In the genomic region with DNA sequence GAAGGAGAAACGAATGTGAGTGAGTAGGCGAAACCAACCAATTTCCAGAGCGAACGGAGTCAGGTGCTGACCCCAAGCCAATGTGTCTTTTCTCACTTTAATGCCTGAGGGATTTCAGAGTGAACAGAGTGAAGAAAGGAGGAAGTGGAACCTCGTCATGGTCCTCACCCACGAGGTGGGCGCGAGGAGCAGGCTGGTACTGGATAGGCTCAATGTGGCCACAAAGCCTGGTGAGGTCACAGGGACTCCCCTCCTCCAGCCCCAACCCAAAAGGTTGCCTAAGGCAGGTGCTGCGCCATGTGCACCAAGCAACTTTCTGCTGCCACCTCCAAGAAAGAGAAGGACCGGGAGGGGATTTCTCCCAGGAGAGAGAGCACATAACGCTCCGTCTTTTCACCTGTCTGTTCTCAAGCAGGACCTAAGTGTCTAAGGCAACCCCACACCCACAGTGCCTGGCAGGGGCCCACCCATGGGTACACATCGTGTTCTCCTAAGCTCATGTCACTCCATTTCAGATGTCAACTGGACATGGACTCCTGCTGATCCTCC, we compare ENCODE assay signal across 9 cellular contexts. TPM values are rescaled to one million over a fixed set of nuclear protein-coding genes. Genes with fewer than 3 reads are reported as not detected.
DNase-seq lines count a peak whose midpoint lies in the region; ATAC-seq and TF ChIP-seq lines count a peak whose summit lies in the region.
"Had no signal": no experiment of that assay in that cellular context is flagged by ENCODE, and none has a peak within 500 bp of the region (broad histone marks: within the 10 kb centered on the region; RNA-seq: fewer than 3 reads in every experiment).

No MANE protein-coding gene starts in this region.

- peak; percentile 79 for ATAC-seq in GM18498 (IDR thresholded peaks at IDR 0.05; ENCODE audit: unreplicated experiment)
- peak; percentile 63 for ATAC-seq in GM21367 (IDR thresholded peaks at IDR 0.05; ENCODE audit: unreplicated experiment)
- ATAC-seq in HG03520 (IDR thresholded peaks at IDR 0.05; ENCODE audit: unreplicated experiment): peak; percentile 80
- no peak for ATAC-seq in activated T-cell treated with anti-CD3 and anti-CD28 coated beads, Interleukin-2, amount 50 U/mL, for 4 hours
- ATAC-seq in stimulated activated effector memory CD8-positive, alpha-beta T cell treated with anti-CD3 and anti-CD28 coated beads, Interleukin-12 subunit alpha, Interleukin-12 subunit beta, amount 100 ng/mL, for 72 hours: peak; percentile 43

- peaks cover 79% of the 10 kb centered on the region for H3K4me1 Mint-ChIP-seq in activated T-cell treated with anti-CD3 and anti-CD28 coated beads, Interleukin-2, amount 50 U/mL, for 4 hours (ENCODE audit: low read depth)
- H3K4me1 Mint-ChIP-seq in stimulated activated effector memory CD8-positive, alpha-beta T cell treated with anti-CD3 and anti-CD28 coated beads, Interleukin-12 subunit alpha, Interleukin-12 subunit beta, amount 100 ng/mL, for 72 hours: peaks cover 73% of the 10 kb centered on the region

- no peaks in the 10 kb centered on the region for H3K36me3 ChIP-seq in thyroid gland

- H3K4me3 ChIP-seq in thyroid gland (replicated peaks in 1 of 3): no peak overlapping the region

- H3K27ac Mint-ChIP-seq in stimulated activated effector memory CD8-positive, alpha-beta T cell treated with anti-CD3 and anti-CD28 coated beads, Interleukin-12 subunit alpha, Interleukin-12 subunit beta, amount 100 ng/mL, for 72 hours: peak overlapping the region; percentile 89

- 75 to 83% methylated on average over 13 of the region's 13 CpGs for WGBS in thyroid gland, 2 donors

- H3K27ac ChIP-seq in thyroid gland: no peak overlapping the region
- H3K27ac ChIP-seq: KMS-11 had no signal

- no peaks in the 10 kb centered on the region for H3K9me3 Mint-ChIP-seq in activated T-cell treated with anti-CD3 and anti-CD28 coated beads, Interleukin-2, amount 50 U/mL, for 4 hours
- no peaks in the 10 kb centered on the region for H3K9me3 Mint-ChIP-seq in stimulated activated effector memory CD8-positive, alpha-beta T cell treated with anti-CD3 and anti-CD28 coated beads, Interleukin-12 subunit alpha, Interleukin-12 subunit beta, amount 100 ng/mL, for 72 hours

- peak overlapping the region; percentile 73 for H3K4me3 Mint-ChIP-seq in activated T-cell treated with anti-CD3 and anti-CD28 coated beads, Interleukin-2, amount 50 U/mL, for 4 hours
- peak overlapping the region; percentile 85 for H3K4me3 Mint-ChIP-seq in stimulated activated effector memory CD8-positive, alpha-beta T cell treated with anti-CD3 and anti-CD28 coated beads, Interleukin-12 subunit alpha, Interleukin-12 subunit beta, amount 100 ng/mL, for 72 hours

- no peaks in the 10 kb centered on the region for H3K27me3 ChIP-seq in thyroid gland

- H3K9me3 ChIP-seq in thyroid gland: no peaks in the 10 kb centered on the region

- H3K4me1 ChIP-seq in thyroid gland: peaks cover 10 to 13% of the 10 kb centered on the region in 2 donors

- no peak for TF ChIP-seq CTCF in thyroid gland (IDR thresholded peaks at IDR 0.05)

- intact Hi-C loops in thyroid gland (cut with DNase I): no loop called here

- no peak for TF ChIP-seq POLR2A in thyroid gland (IDR thresholded peaks at IDR 0.05)

- peak; percentile 31 for DNase-seq in activated T-cell treated with anti-CD3 and anti-CD28 coated beads, Interleukin-2, amount 50 U/mL, for 4 hours
- no peak for DNase-seq in stimulated activated effector memory CD8-positive, alpha-beta T cell treated with anti-CD3 and anti-CD28 coated beads, Interleukin-12 subunit alpha, Interleukin-12 subunit beta, amount 100 ng/mL, for 72 hours (ENCODE audit: low spot score in 2 of 2)
- DNase-seq in thyroid gland (no peak), NCI-H69 (lab: John Stamatoyannopoulos, UW) (no peak), NCI-H1105 (lab: John Stamatoyannopoulos, UW) (no peak)

- no peaks in the 10 kb centered on the region for H3K27me3 Mint-ChIP-seq in activated T-cell treated with anti-CD3 and anti-CD28 coated beads, Interleukin-2, amount 50 U/mL, for 4 hours (ENCODE audit: low read depth)

- peaks cover 11% of the 10 kb centered on the region for H3K36me3 Mint-ChIP-seq in activated T-cell treated with anti-CD3 and anti-CD28 coated beads, Interleukin-2, amount 50 U/mL, for 4 hours (ENCODE audit: insufficient read depth)
- peaks cover 70% of the 10 kb centered on the region for H3K36me3 Mint-ChIP-seq in stimulated activated effector memory CD8-positive, alpha-beta T cell treated with anti-CD3 and anti-CD28 coated beads, Interleukin-12 subunit alpha, Interleukin-12 subunit beta, amount 100 ng/mL, for 72 hours

RNA-seq across cellular contexts. Expression of a gene that starts 3.8 kb away (rescaled TPM):
- total RNA-seq in activated T-cell treated with anti-CD3 and anti-CD28 coated beads, Interleukin-2, amount 50 U/mL, for 4 hours: 10 to 100 TPM; 16.2 to 18.5 (median 18.5) TPM
- total RNA-seq in thyroid gland: 1 to 10 TPM; 1.2 to 3.9 (median 1.7) TPM

Comparison
In these comparisons a context has a peak if more than half of its experiments do, and no peak if none do; other contexts are left out.
1. ATAC-seq: peak in GM18498 (single experiment), GM21367 (single experiment), HG03520 (single experiment) and stimulated activated effector memory CD8-positive, alpha-beta T cell treated with anti-CD3 and anti-CD28 coated beads, Interleukin-12 subunit alpha, Interleukin-12 subunit beta, amount 100 ng/mL, for 72 hours (single experiment); none in activated T-cell treated with anti-CD3 and anti-CD28 coated beads, Interleukin-2, amount 50 U/mL, for 4 hours (0 of 2).